13 cellular contexts compared by ENCODE assay signal in genomic region chr17:7088442-7088841, GRCh38. TPM values are rescaled to one million over a fixed set of nuclear protein-coding genes. Genes with fewer than 3 reads are reported as not detected.
"Had no signal": no experiment of that assay in that cellular context is flagged by ENCODE, and none has a peak within 500 bp of the region (broad histone marks: within the 10 kb centered on the region; RNA-seq: fewer than 3 reads in every experiment).

No MANE protein-coding gene starts in this region.

RNA-seq across cellular contexts. Expression of gene CLEC10A, which starts 8.4 kb away (rescaled TPM):
- total RNA-seq: activated naive CD4-positive, alpha-beta T cell treated with anti-CD3 and anti-CD28 coated beads for 36 hours; activated naive CD8-positive, alpha-beta T cell treated with anti-CD3 and anti-CD28 coated beads for 36 hours; cardiac muscle cell; cerebellum; endothelial cell of umbilical vein; glomerular endothelial cell; myocyte; natural killer cell treated with Interleukin-12 subunit alpha and Interleukin-12 subunit beta and Interleukin-15 and Interleukin-18, amount 100 ng/mL, for 72 hours; progenitor cell of endocrine pancreas had no signal
- polyA plus RNA-seq: cardiac muscle cell had no signal

RNA-seq across cellular contexts. Expression of gene ASGR2, which starts 26.2 kb away (rescaled TPM):
- total RNA-seq: activated naive CD4-positive, alpha-beta T cell treated with anti-CD3 and anti-CD28 coated beads for 36 hours; activated naive CD8-positive, alpha-beta T cell treated with anti-CD3 and anti-CD28 coated beads for 36 hours; body of pancreas; cardiac muscle cell; cerebellum; endothelial cell of umbilical vein; glomerular endothelial cell; myocyte had no signal
- polyA plus RNA-seq: endothelial cell of umbilical vein had no signal

RNA-seq across cellular contexts. Expression of gene SLC16A11, which starts 44.5 kb away (rescaled TPM):
- total RNA-seq: cerebellum, stomach, vagina had no signal
- polyA plus RNA-seq: aorta had no signal
